Comparison of ENCODE assay signal across 1 cellular context in genomic region chr19:5608271-5608666, GRCh38.
A peak's percentile ranks its signal among the peaks of the same experiment; 100 is the strongest.
TF ChIP-seq lines count a peak whose summit lies in the region.

No MANE protein-coding gene starts in this region.

TF ChIP-seq in HepG2, 621 proteins besides CTCF, POLR2A, EP300 and RAD21:
- no peak for TF ChIP-seq DRAP1 (CRISPR knock-in tag; IDR thresholded peaks at IDR 0.05)
- no peak for TF ChIP-seq ZBTB2 (CRISPR knock-in tag; IDR thresholded peaks at IDR 0.05; ENCODE audit: low read depth)
- TF ChIP-seq ATF1 (CRISPR knock-in tag; IDR thresholded peaks at IDR 0.05), result no peak
- no peak for TF ChIP-seq SKIL (CRISPR knock-in tag; IDR thresholded peaks at IDR 0.05; ENCODE audit: borderline replicate concordance)
- TF ChIP-seq RBFOX2 (IDR thresholded peaks at IDR 0.05; ENCODE audit: low read depth, low read length), result 0 out of 2 replicates have a peak, but pooled peaks have one; percentile 1
- no peak for TF ChIP-seq ERF (CRISPR knock-in tag; IDR thresholded peaks at IDR 0.05)
- no peak for TF ChIP-seq ZNF562 (CRISPR knock-in tag; IDR thresholded peaks at IDR 0.05; ENCODE audit: borderline replicate concordance)
- TF ChIP-seq YEATS4 (CRISPR knock-in tag; IDR thresholded peaks at IDR 0.05; ENCODE audit: borderline replicate concordance), result no peak
- TF ChIP-seq ZNF136 (CRISPR knock-in tag; IDR thresholded peaks at IDR 0.05; ENCODE audit: low read depth), result no peak
- TF ChIP-seq CEBPB (IDR thresholded peaks at IDR 0.05; ENCODE audit: borderline replicate concordance, low read depth, low read length), result 0 out of 2 replicates have a peak, but pooled peaks have one; percentile 8
- TF ChIP-seq ZNF207 (IDR thresholded peaks at IDR 0.05; ENCODE audit: borderline replicate concordance), result no peak
- no peak for TF ChIP-seq ZNF605 (CRISPR knock-in tag; IDR thresholded peaks at IDR 0.05)
